In genomic region chr7:21468969-21469368, GRCh38 we compare ENCODE assay signal across 23 cellular contexts. TPM values are rescaled to one million over a fixed set of nuclear protein-coding genes. Genes with fewer than 3 reads are reported as not detected.
DNase-seq lines count a peak whose midpoint lies in the region; ATAC-seq, FAIRE-seq and TF ChIP-seq lines count a peak whose summit lies in the region.
"Had no signal": no experiment of that assay in that cellular context is flagged by ENCODE, and none has a peak within 500 bp of the region (broad histone marks: within the 10 kb centered on the region; RNA-seq: fewer than 3 reads in every experiment).

No MANE protein-coding gene starts in this region.

- peaks cover 16 to 24% of the 10 kb centered on the region in 2 donors for H3K36me3 Mint-ChIP-seq in CD4-positive, alpha-beta memory T cell

- H3K27ac Mint-ChIP-seq in CD4-positive, alpha-beta memory T cell = no peak overlapping the region
- H3K27ac Mint-ChIP-seq: B cell; CD4-positive, CD25-positive, alpha-beta regulatory T cell; HFFc6 had no signal

- H3K27me3 Mint-ChIP-seq in CD4-positive, alpha-beta memory T cell = no peaks in the 10 kb centered on the region
- H3K27me3 Mint-ChIP-seq: B cell; CD4-positive, CD25-positive, alpha-beta regulatory T cell had no signal

- H3K9me3 Mint-ChIP-seq in CD4-positive, alpha-beta memory T cell = peaks cover 0 to 2% (median 0%) of the 10 kb centered on the region in 8 donors
- H3K9me3 Mint-ChIP-seq: CD8-positive, alpha-beta memory T cell; HFFc6 had no signal

- H3K4me1 Mint-ChIP-seq in CD4-positive, alpha-beta memory T cell = peaks cover 39 to 59% (median 43%) of the 10 kb centered on the region in 4 donors

- H3K4me3 ChIP-seq in kidney (ENCODE audit: low read length in 2 of 2) = no peak overlapping the region
- H3K4me3 ChIP-seq in CD4-positive, alpha-beta memory T cell (ENCODE audit: low read length in 2 of 2) = no peak overlapping the region
- H3K4me3 ChIP-seq: BLaER1, HAP-1 had no signal

- no peak for DNase-seq in RCC 7860 (ENCODE audit: low spot score)
- DNase-seq in kidney = no peak
- DNase-seq in UCSD-AML1 (lab: John Stamatoyannopoulos, UW; ENCODE audit: unreplicated experiment) = no peak
- DNase-seq in CD4-positive, alpha-beta memory T cell = no peak
- DNase-seq: CD4-positive, CD25-positive, alpha-beta regulatory T cell; CD8-positive, alpha-beta memory T cell; DMS 273 treated with DMSO at 0.1 percent for 48 hours; DMS79; EL; GF-D8; GOT3; HFFc6 had no signal

- no peak overlapping the region for H3K9ac ChIP-seq in kidney (ENCODE audit: low read length in 2 of 2)
- H3K9ac ChIP-seq: BLaER1 had no signal

- CTCF ChIA-PET in CD4-positive, alpha-beta memory T cell (lab: Charles Lee; ENCODE audit: partially characterized antibody) = no interaction called here

- peak; percentile 75 for FAIRE-seq in RCC 7860 (lab: Jason Lieb, UNC)
- FAIRE-seq in colon (lab: Jason Lieb, UNC) = peak; percentile 61
- FAIRE-seq in kidney (lab: Jason Lieb, UNC) = peak; percentile 77
- FAIRE-seq: D721Med, GM12891, GM18507, H54 had no signal

- intact Hi-C loops in kidney (cut with DNase I) = no loop called here
- intact Hi-C loops in CD4-positive, alpha-beta memory T cell (cut with micrococcal nuclease) = no loop called here

- H3K36me3 ChIP-seq in kidney (ENCODE audit: control insufficient read depth in 1 of 2, insufficient read depth in 2 of 2, low read length in 2 of 2) = no peaks in the 10 kb centered on the region
- no peaks in the 10 kb centered on the region for H3K36me3 ChIP-seq in CD4-positive, alpha-beta memory T cell (ENCODE audit: insufficient read depth, low read length)
- H3K36me3 ChIP-seq: BLaER1, HAP-1 had no signal

- no peak overlapping the region for H3K4me3 Mint-ChIP-seq in CD4-positive, alpha-beta memory T cell
- H3K4me3 Mint-ChIP-seq: B cell; CD4-positive, CD25-positive, alpha-beta regulatory T cell; CD8-positive, alpha-beta memory T cell; HFFc6 had no signal

- TF ChIP-seq CTCF in kidney (IDR thresholded peaks at IDR 0.05; ENCODE audit: borderline replicate concordance, extremely low read depth, insufficient read depth) = no peak

- no peak overlapping the region for H3K27ac ChIP-seq in kidney (ENCODE audit: low read depth in 2 of 2, low read length in 2 of 2)
- H3K27ac ChIP-seq in CD4-positive, alpha-beta memory T cell (ENCODE audit: low read depth, low read length) = no peak overlapping the region
- H3K27ac ChIP-seq: BLaER1, C4-2B had no signal

- no peaks in the 10 kb centered on the region for H3K9me3 ChIP-seq in kidney (ENCODE audit: control insufficient read depth in 1 of 2, low read length in 2 of 2)
- H3K9me3 ChIP-seq in CD4-positive, alpha-beta memory T cell (ENCODE audit: control insufficient read depth in 1 of 2, low read length in 2 of 2) = no peaks in the 10 kb centered on the region
- H3K9me3 ChIP-seq: BLaER1, HAP-1 had no signal

- POLR2A ChIA-PET in CD4-positive, alpha-beta memory T cell (lab: Charles Lee; ENCODE audit: partially characterized antibody) = no interaction called here

- ATAC-seq in HG03571 (IDR thresholded peaks at IDR 0.05; ENCODE audit: unreplicated experiment) (no peak), GM21737 (IDR thresholded peaks at IDR 0.05; ENCODE audit: unreplicated experiment) (no peak)

- no peaks in the 10 kb centered on the region for H3K27me3 ChIP-seq in CD4-positive, alpha-beta memory T cell (ENCODE audit: insufficient read depth, low read length)
- H3K27me3 ChIP-seq: BLaER1 had no signal

- no peaks in the 10 kb centered on the region for H3K4me1 ChIP-seq in kidney (ENCODE audit: control insufficient read depth in 1 of 2, insufficient read depth in 1 of 2, low read depth in 1 of 2, low read length in 2 of 2)
- peaks cover 3% of the 10 kb centered on the region for H3K4me1 ChIP-seq in CD4-positive, alpha-beta memory T cell (ENCODE audit: insufficient read depth, low read length)
- H3K4me1 ChIP-seq: BLaER1, HAP-1 had no signal

RNA-seq across cellular contexts. Expression of gene SP4, which starts 41.1 kb away (rescaled TPM):
- total RNA-seq in kidney = 11.2 TPM
- polyA plus RNA-seq in kidney (ENCODE audit: insufficient read depth, low read depth, low replicate concordance) = 1.2 TPM
- total RNA-seq in CD4-positive, alpha-beta memory T cell = 10 to 100 TPM; 45.8 to 47.4 TPM
- 10 to 100 TPM in 1 of 2 donors, 1 to 10 TPM in 1; 8.2 to 11.5 TPM for polyA plus RNA-seq in CD4-positive, alpha-beta memory T cell
